1 cellular context compared by ENCODE assay signal in genomic region chr16:50121721-50122445, GRCh38.
TF ChIP-seq lines count a peak whose summit lies in the region.

No MANE protein-coding gene starts in this region.

TF ChIP-seq in GM12878, 131 proteins besides CTCF, POLR2A, EP300 and RAD21 (continued from another document and continues in another):
- TF ChIP-seq E4F1 (IDR thresholded peaks at IDR 0.05; ENCODE audit: borderline replicate concordance, partially characterized antibody) (no peak), RELB (IDR thresholded peaks at IDR 0.05; ENCODE audit: low read depth) (peak; percentile 88), MYC (IDR thresholded peaks at IDR 0.05; ENCODE audit: insufficient read depth, insufficient read length, insufficient replicate concordance, low read length, severe bottlenecking) (no peak), TBL1XR1 (IDR thresholded peaks at IDR 0.05; ENCODE audit: low read depth, low read length) (no peak), TCF12 (IDR thresholded peaks at IDR 0.05; ENCODE audit: low read depth, low read length) (peak; percentile 93), CUX1 (IDR thresholded peaks at IDR 0.05; ENCODE audit: insufficient replicate concordance, low read depth, low read length) (no peak), ZNF592 (IDR thresholded peaks at IDR 0.05) (no peak; the same call in 1 of the 2 replicates), ZNF622 (IDR thresholded peaks at IDR 0.05) (no peak), ZNF274 (IDR thresholded peaks at IDR 0.05; ENCODE audit: insufficient read depth, insufficient read length) (no peak), ASH2L (IDR thresholded peaks at IDR 0.05; ENCODE audit: borderline replicate concordance, low read depth) (no peak), STAT3 (IDR thresholded peaks at IDR 0.05; ENCODE audit: low read depth, low read length) (peak; percentile 24; the same call in 1 of the 2 replicates), ATF7 (IDR thresholded peaks at IDR 0.05; ENCODE audit: low read depth) (peak; percentile 63; the same call in 1 of the 2 replicates), ZBED1 (IDR thresholded peaks at IDR 0.05; ENCODE audit: borderline replicate concordance) (peak; percentile 84; the same call in 1 of the 2 replicates), CHD1 (IDR thresholded peaks at IDR 0.05; ENCODE audit: low read depth, low read length) (no peak), HDGF (IDR thresholded peaks at IDR 0.05) (no peak), TCF3 (IDR thresholded peaks at IDR 0.05; ENCODE audit: borderline replicate concordance, insufficient read depth, low read depth, low read length) (0 out of 2 replicates have a peak, but pooled peaks have one; percentile 54), ZBTB33 (IDR thresholded peaks at IDR 0.05) (no peak), NFXL1 (IDR thresholded peaks at IDR 0.05; ENCODE audit: borderline replicate concordance) (no peak), SUPT20H (IDR thresholded peaks at IDR 0.05; ENCODE audit: borderline replicate concordance, control insufficient read depth, low read depth, low read length) (no peak), BHLHE40 (IDR thresholded peaks at IDR 0.05; ENCODE audit: borderline replicate concordance in 1 of 2, low read depth in 2 of 2, low read length in 1 of 2) (peak; percentile 86 to 87), TAF1 (IDR thresholded peaks at IDR 0.05; ENCODE audit: borderline replicate concordance, low read depth, low read length) (no peak), CEBPZ (IDR thresholded peaks at IDR 0.05; ENCODE audit: low read depth, low read length) (no peak), ZNF217 (IDR thresholded peaks at IDR 0.05) (no peak; the same call in 1 of the 2 replicates), ZNF687 (IDR thresholded peaks at IDR 0.05) (no peak), SMC3 (IDR thresholded peaks at IDR 0.05; ENCODE audit: borderline replicate concordance, low read length) (no peak; the same call in 1 of the 2 replicates)
